Comparison of ENCODE assay signal across 1 cellular context in genomic region chr3:44321335-44321734, GRCh38.
A peak's percentile ranks its signal among the peaks of the same experiment; 100 is the strongest.
TF ChIP-seq lines count a peak whose summit lies in the region.

No MANE protein-coding gene starts in this region.

TF ChIP-seq in HepG2, 621 proteins besides CTCF, POLR2A, EP300 and RAD21 (continued from another document and continues in another):
- TF ChIP-seq BCLAF1 (IDR thresholded peaks at IDR 0.05) (no peak), AGO1 (IDR thresholded peaks at IDR 0.05; ENCODE audit: low read depth, low read length, poor library complexity, severe bottlenecking) (no peak), SOX5 (CRISPR knock-in tag; IDR thresholded peaks at IDR 0.05; ENCODE audit: borderline replicate concordance) (peak; percentile 91), MAFG (CRISPR knock-in tag; IDR thresholded peaks at IDR 0.05) (0 out of 2 replicates have a peak, but pooled peaks have one; percentile 34), MIXL1 (CRISPR knock-in tag; IDR thresholded peaks at IDR 0.05) (peak; percentile 76), REPIN1 (CRISPR knock-in tag; IDR thresholded peaks at IDR 0.05; ENCODE audit: borderline replicate concordance, low read depth) (no peak), ZNF567 (CRISPR knock-in tag; IDR thresholded peaks at IDR 0.05; ENCODE audit: borderline replicate concordance) (no peak), EED (CRISPR knock-in tag; IDR thresholded peaks at IDR 0.05) (no peak), DPF2 (CRISPR knock-in tag; IDR thresholded peaks at IDR 0.05; ENCODE audit: borderline replicate concordance, low read depth) (peak; percentile 48; the same call in 1 of the 2 replicates), ZNF260 (CRISPR knock-in tag; IDR thresholded peaks at IDR 0.05; ENCODE audit: borderline replicate concordance, low read depth) (no peak), ZBTB26 (CRISPR knock-in tag; IDR thresholded peaks at IDR 0.05; ENCODE audit: borderline replicate concordance) (no peak), RFXAP (CRISPR knock-in tag; IDR thresholded peaks at IDR 0.05; ENCODE audit: borderline replicate concordance) (no peak), PLSCR1 (CRISPR knock-in tag; IDR thresholded peaks at IDR 0.05; ENCODE audit: borderline replicate concordance) (no peak), SMARCC2 (IDR thresholded peaks at IDR 0.05) (no peak), YEATS2 (CRISPR knock-in tag; IDR thresholded peaks at IDR 0.05; ENCODE audit: borderline replicate concordance) (peak; percentile 35; the same call in 1 of the 2 replicates), RFX1 (IDR thresholded peaks at IDR 0.05) (no peak), ZNF280D (CRISPR knock-in tag; IDR thresholded peaks at IDR 0.05) (no peak), PHF5A (CRISPR knock-in tag; IDR thresholded peaks at IDR 0.05; ENCODE audit: low read depth, unreplicated experiment) (no peak), TARDBP (CRISPR knock-in tag; IDR thresholded peaks at IDR 0.05) (peak; percentile 78; the same call in 1 of the 2 replicates), ZFYVE20 (CRISPR knock-in tag; IDR thresholded peaks at IDR 0.05; ENCODE audit: borderline replicate concordance, low read depth) (no peak), MTF2 (CRISPR knock-in tag; IDR thresholded peaks at IDR 0.05; ENCODE audit: borderline replicate concordance) (no peak), HIVEP1 (CRISPR knock-in tag; IDR thresholded peaks at IDR 0.05) (no peak), ZBTB2 (CRISPR knock-in tag; IDR thresholded peaks at IDR 0.05; ENCODE audit: low read depth) (no peak), ZNF570 (CRISPR knock-in tag; IDR thresholded peaks at IDR 0.05; ENCODE audit: borderline replicate concordance) (no peak), IKZF4 (CRISPR knock-in tag; IDR thresholded peaks at IDR 0.05; ENCODE audit: borderline replicate concordance, low read depth, not compliant biosample characterization) (no peak), ZHX1 (CRISPR knock-in tag; IDR thresholded peaks at IDR 0.05; ENCODE audit: low read depth) (no peak), HOMEZ (CRISPR knock-in tag; IDR thresholded peaks at IDR 0.05; ENCODE audit: low read depth) (peak; percentile 91; the same call in 1 of the 2 replicates), KAT7 (CRISPR knock-in tag; IDR thresholded peaks at IDR 0.05; ENCODE audit: borderline replicate concordance) (no peak), ZNF720 (CRISPR knock-in tag; IDR thresholded peaks at IDR 0.05) (no peak), ZSCAN22 (CRISPR knock-in tag; IDR thresholded peaks at IDR 0.05) (no peak), ZNF550 (CRISPR knock-in tag; IDR thresholded peaks at IDR 0.05; ENCODE audit: borderline replicate concordance) (no peak), TOE1 (CRISPR knock-in tag; IDR thresholded peaks at IDR 0.05) (no peak), ZBTB34 (CRISPR knock-in tag; IDR thresholded peaks at IDR 0.05) (no peak), ZNF230 (CRISPR knock-in tag; IDR thresholded peaks at IDR 0.05) (no peak), ZNF530 (CRISPR knock-in tag; IDR thresholded peaks at IDR 0.05; ENCODE audit: low read depth) (no peak), ZFP36 (IDR thresholded peaks at IDR 0.05; ENCODE audit: borderline replicate concordance, low read depth, low read length, partially characterized antibody) (no peak), ZFP62 (CRISPR knock-in tag; IDR thresholded peaks at IDR 0.05) (no peak), HNF4A (CRISPR knock-in tag; IDR thresholded peaks at IDR 0.05) (peak; percentile 26; the same call in 1 of the 2 replicates), SMAD1 (CRISPR knock-in tag; IDR thresholded peaks at IDR 0.05; ENCODE audit: borderline replicate concordance, low read depth) (no peak), ZBTB46 (CRISPR knock-in tag; IDR thresholded peaks at IDR 0.05; ENCODE audit: borderline replicate concordance) (no peak), ZMYM3 (CRISPR knock-in tag; IDR thresholded peaks at IDR 0.05) (no peak), ZNF766 (CRISPR knock-in tag; IDR thresholded peaks at IDR 0.05; ENCODE audit: borderline replicate concordance) (no peak), CENPX (CRISPR knock-in tag; IDR thresholded peaks at IDR 0.05) (no peak), SP2 (CRISPR knock-in tag; IDR thresholded peaks at IDR 0.05) (no peak), ARNTL (CRISPR knock-in tag; IDR thresholded peaks at IDR 0.05) (no peak), ZNF282 (IDR thresholded peaks at IDR 0.05; ENCODE audit: partially characterized antibody) (no peak), KDM5B (CRISPR knock-in tag; IDR thresholded peaks at IDR 0.05; ENCODE audit: borderline replicate concordance) (no peak), ZNF329 (CRISPR knock-in tag; IDR thresholded peaks at IDR 0.05; ENCODE audit: low read depth) (no peak)
